27 cellular contexts compared by ENCODE assay signal in the genomic region with DNA sequence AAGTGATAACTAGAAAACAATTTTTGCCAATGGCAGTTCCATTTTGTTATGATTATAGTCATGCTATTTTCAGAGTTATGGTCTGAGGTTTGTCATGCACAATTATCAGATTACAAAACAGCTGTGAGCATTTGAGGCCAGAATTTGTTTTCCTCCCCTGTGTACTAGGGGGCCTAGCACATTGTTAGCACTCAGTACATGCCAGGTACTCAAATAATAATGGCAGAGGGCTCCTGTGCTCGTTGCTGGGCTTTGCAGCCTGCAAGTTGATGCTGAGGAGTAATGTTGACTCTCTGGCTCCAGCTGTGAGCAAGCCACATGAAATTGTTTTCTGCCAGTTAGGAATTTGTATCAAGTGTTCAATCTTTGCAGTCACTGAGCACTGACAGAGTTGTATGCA. TPM values are rescaled to one million over a fixed set of nuclear protein-coding genes. Genes with fewer than 3 reads are reported as not detected.
"Had no signal": no experiment of that assay in that cellular context is flagged by ENCODE, and none has a peak within 500 bp of the region (broad histone marks: within the 10 kb centered on the region; RNA-seq: fewer than 3 reads in every experiment).

No MANE protein-coding gene starts in this region.

- ATAC-seq: activated CD4-positive, CD25-positive, alpha-beta regulatory T cell treated with anti-CD3 and anti-CD28 coated beads, Interleukin-2, amount 50 U/mL, for 24 hours; activated CD8-positive, alpha-beta T cell treated with anti-CD3 and anti-CD28 coated beads for 36 hours; activated T-cell treated with anti-CD3 and anti-CD28 coated beads, Interleukin-2, amount 50 U/mL, for 72 hours; Panc1; Right ventricle myocardium inferior had no signal

- DNase-seq: activated CD4-positive, alpha-beta T cell treated with anti-CD3 and anti-CD28 coated beads for 4 hours; activated CD8-positive, alpha-beta memory T cell treated with anti-CD3 and anti-CD28 coated beads, Interleukin-2, amount 50 U/mL, for 4 hours; activated CD8-positive, alpha-beta T cell treated with anti-CD3 and anti-CD28 coated beads for 36 hours; activated gamma-delta T cell treated with Interleukin-2 at 50 U/mL for 16 hours; activated naive CD4-positive, alpha-beta T cell treated with anti-CD3 and anti-CD28 coated beads, Interleukin-2, amount 10 ng/mL, durations not matched to agents 7 days and 5 days; activated naive CD8-positive, alpha-beta T cell treated with anti-CD3 and anti-CD28 coated beads, Interleukin-2, amount 10 ng/mL, durations not matched to agents 7 days and 5 days; activated T-cell treated with anti-CD3 and anti-CD28 coated beads, Interleukin-2, amount 50 U/mL, for 72 hours; anterior cingulate cortex; Kasumi-1; KBM-7; NCI-H1048; NCI-H146; NCI-H187 treated with DMSO at 0.1 percent for 48 hours; NCI-H2081 treated with DMSO at 0.1 percent for 48 hours; NCI-H2227 treated with DMSO at 0.1 percent for 48 hours; NCI-H446 treated with DMSO at 0.1 percent for 48 hours; NCI-H524 treated with DMSO at 0.1 percent for 48 hours; NCI-H774; NK-92 treated with Interleukin-12 subunit alpha and Interleukin-12 subunit beta, amount 100 ng/mL, for 24 hours; OCI-M1; RPMI8226 had no signal

- H3K9me3 ChIP-seq: adrenal gland had no signal

- H3K36me3 ChIP-seq: adrenal gland had no signal

- H3K4me3 ChIP-seq: adrenal gland had no signal

- H3K27ac ChIP-seq: adrenal gland had no signal

- H3K27me3 ChIP-seq: adrenal gland had no signal

RNA-seq across cellular contexts. Expression of gene DNAI1, which starts 6.9 kb away (rescaled TPM):
- total RNA-seq: activated naive CD8-positive, alpha-beta T cell treated with anti-CD3 and anti-CD28 coated beads, Interleukin-2, amount 10 ng/mL, durations not matched to agents 7 days and 5 days; activated T-helper 2 cell treated with anti-CD3 and anti-CD28 coated beads, Interferon-gamma antibody, Interleukin-2, Interleukin-4, amounts not matched to agents 10 μg/mL and 5 μg/mL and 100 μg/mL, durations not matched to agents 14 hours and 24 hours and 36 hours; M059J; Right ventricle myocardium inferior had no signal

RNA-seq across cellular contexts. Expression of gene ENHO, which starts 57.3 kb away (rescaled TPM):
- total RNA-seq: activated CD8-positive, alpha-beta T cell treated with anti-CD3 and anti-CD28 coated beads for 36 hours; activated naive CD8-positive, alpha-beta T cell treated with anti-CD3 and anti-CD28 coated beads, Interleukin-2, amount 10 ng/mL, durations not matched to agents 7 days and 5 days; activated T-helper 2 cell treated with anti-CD3 and anti-CD28 coated beads, Interferon-gamma antibody, Interleukin-2, Interleukin-4, amounts not matched to agents 10 μg/mL and 5 μg/mL and 100 μg/mL, durations not matched to agents 14 hours and 24 hours and 36 hours had no signal
